Comparison of ENCODE assay signal across 7 cellular contexts in the genomic region with DNA sequence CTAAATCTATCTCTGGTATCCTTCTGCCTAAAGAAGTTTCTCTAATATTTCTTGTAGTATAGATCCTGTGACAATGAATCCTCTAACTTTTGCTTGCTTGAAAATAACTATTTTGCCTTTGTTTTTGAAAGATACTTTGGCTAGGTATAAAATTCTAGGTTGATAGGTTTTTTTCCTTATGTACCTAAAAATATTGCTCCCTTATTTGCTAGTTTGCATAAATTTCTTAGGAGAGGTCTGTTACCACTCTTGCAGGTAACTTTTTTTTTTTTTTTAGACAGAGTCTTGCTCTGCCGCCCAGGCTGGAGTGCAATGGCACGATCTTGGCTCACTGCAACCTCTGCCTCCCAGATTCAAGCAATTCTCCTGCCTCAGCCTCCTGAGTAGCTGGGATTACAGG. TPM values are rescaled to one million over a fixed set of nuclear protein-coding genes. Genes with fewer than 3 reads are reported as not detected.
DNase-seq lines count a peak whose midpoint lies in the region; ATAC-seq, FAIRE-seq and TF ChIP-seq lines count a peak whose summit lies in the region.
"Not testable (repeated sequence)": the region's sequence is repeated elsewhere in the genome, so short reads cannot be mapped to it uniquely, and the experiment has no call there.
"Had no signal": no experiment of that assay in that cellular context is flagged by ENCODE, and none has a peak within 500 bp of the region (broad histone marks: within the 10 kb centered on the region; RNA-seq: fewer than 3 reads in every experiment).

No MANE protein-coding gene starts in this region.

- not testable (repeated sequence) for H3K4me1 ChIP-seq in BLaER1; K562 (replicated peaks in 1 of 2; ENCODE audit: control insufficient read depth in 2 of 2, insufficient read depth in 2 of 2, low read length in 2 of 2)
- H3K4me1 ChIP-seq in HEK293 (ENCODE audit: control insufficient read depth, insufficient read depth, low read length), result peaks cover 19% of the 10 kb centered on the region

- CTCF ChIA-PET in HEK293 (lab: Yijun Ruan, JAX), result interaction anchor here (0.6 to 1.3 kb wide), 5 partner anchors 11 to 1338 kb away, joined by 3 to 4 read pairs (median 3); no protein-coding TSS in a partner anchor
- CTCF ChIA-PET in K562 (lab: Yijun Ruan, JAX; ENCODE audit: low intra/inter-chr PET ratio), result not testable (repeated sequence)

- DNase-seq in K562 (ENCODE audit: extremely low read depth in 1 of 4, low spot score in 3 of 4); glutamatergic neuron; progenitor cell of endocrine pancreas (ENCODE audit: low spot score, unreplicated experiment): not testable (repeated sequence)

- not testable (repeated sequence) for H3K27me3 Mint-ChIP-seq in glutamatergic neuron (ENCODE audit: unreplicated experiment)
- peaks cover 13% of the 10 kb centered on the region for H3K27me3 Mint-ChIP-seq in progenitor cell of endocrine pancreas

- FAIRE-seq in K562 (lab: Jason Lieb, UNC), result not testable (repeated sequence)

- peaks cover 58% of the 10 kb centered on the region for H4K20me1 ChIP-seq in BLaER1
- H4K20me1 ChIP-seq in K562 (replicated peaks; ENCODE audit: control insufficient read depth, insufficient read depth, low read length), result not testable (repeated sequence)

- H3K27ac ChIP-seq in BLaER1; HEK293 (ENCODE audit: extremely low read depth, low read depth, low read length); K562 (ENCODE audit: extremely low read depth, low read depth, low read length): not testable (repeated sequence)

- not testable (repeated sequence) for H3K9me1 ChIP-seq in K562 (ENCODE audit: control insufficient read depth, insufficient read depth, low read length)

- peaks cover 81% of the 10 kb centered on the region for H3K9me3 ChIP-seq in BLaER1
- H3K9me3 ChIP-seq in HEK293 (ENCODE audit: control insufficient read depth, insufficient read depth, low read depth, low read length), result peaks cover 13% of the 10 kb centered on the region
- peaks cover 10% of the 10 kb centered on the region; the same call in 1 of the 2 replicates for H3K9me3 ChIP-seq in K562 (replicated peaks; ENCODE audit: control insufficient read depth, insufficient read depth, low read depth, low read length)

- not testable (repeated sequence) for H3K27me3 ChIP-seq in BLaER1; K562 (ENCODE audit: control insufficient read depth in 2 of 2, insufficient read depth in 2 of 2, low read length in 2 of 2)

- not testable (repeated sequence) for TF ChIP-seq POLR2A in K562 (conservative IDR thresholded peaks at IDR 0.05)

- not testable (repeated sequence) for BruUV-seq in K562 (replicated peaks; lab: Mats Ljungman, UMichigan)

- not testable (repeated sequence) for H3K4me1 Mint-ChIP-seq in glutamatergic neuron (ENCODE audit: low read depth, unreplicated experiment)
- H3K4me1 Mint-ChIP-seq in progenitor cell of endocrine pancreas (ENCODE audit: low read depth), result peaks cover 23% of the 10 kb centered on the region

- H3K4me2 ChIP-seq in BLaER1; K562 (ENCODE audit: insufficient read depth, low read length): not testable (repeated sequence)

- H3K36me3 ChIP-seq in BLaER1, result peaks cover 95% of the 10 kb centered on the region
- H3K36me3 ChIP-seq in HEK293 (ENCODE audit: control insufficient read depth in 2 of 2, insufficient read depth in 1 of 2, low read length in 2 of 2), result peaks cover 79 to 85% of the 10 kb centered on the region in 2 experiments
- H3K36me3 ChIP-seq in K562 (ENCODE audit: control insufficient read depth, insufficient read depth, low read length), result peaks cover 86% of the 10 kb centered on the region

- peak overlapping the region; percentile 34 for H3K4me3 Mint-ChIP-seq in glutamatergic neuron (ENCODE audit: unreplicated experiment)
- H3K4me3 Mint-ChIP-seq in progenitor cell of endocrine pancreas (ENCODE audit: low read depth), result not testable (repeated sequence)

- H3K79me2 ChIP-seq in K562 (ENCODE audit: control insufficient read depth, insufficient read depth, low read length), result peaks cover 73% of the 10 kb centered on the region

- not testable (repeated sequence) for TF ChIP-seq RAD21 in K562 (CRISPR knock-in tag; conservative IDR thresholded peaks at IDR 0.05 in 1 of 2, IDR thresholded peaks at IDR 0.05 in 1 of 2)

- not testable (repeated sequence) for H3K27ac Mint-ChIP-seq in glutamatergic neuron (ENCODE audit: unreplicated experiment)
- peak overlapping the region; percentile 79 for H3K27ac Mint-ChIP-seq in progenitor cell of endocrine pancreas

- ATAC-seq in K562, result not testable (repeated sequence)

- in situ Hi-C loops in K562 (cut with MboI), result not testable (repeated sequence)

- no CpG with 5 or more reads among the region's 2 CpGs for WGBS in K562 (ENCODE audit: insufficient coverage, low coverage, missing lambda C conversion rate)

- not testable (repeated sequence) for H3K36me3 Mint-ChIP-seq in glutamatergic neuron (ENCODE audit: unreplicated experiment)
- peaks cover 46% of the 10 kb centered on the region for H3K36me3 Mint-ChIP-seq in progenitor cell of endocrine pancreas (ENCODE audit: insufficient read depth)

- TF ChIP-seq CTCF in HEK293 (tag by site-specific recombination; IDR thresholded peaks at IDR 0.05); K562 (IDR thresholded peaks at IDR 0.05 in 2 of 3, conservative IDR thresholded peaks at IDR 0.05 in 1 of 3; ENCODE audit: insufficient read depth in 2 of 3, low read depth in 1 of 3, low read length in 3 of 3); glutamatergic neuron (IDR thresholded peaks at IDR 0.05; ENCODE audit: partially characterized antibody, unreplicated experiment); progenitor cell of endocrine pancreas (IDR thresholded peaks at IDR 0.05; ENCODE audit: unreplicated experiment): not testable (repeated sequence)

- not testable (repeated sequence) for H3K9me3 Mint-ChIP-seq in glutamatergic neuron (ENCODE audit: unreplicated experiment)
- H3K9me3 Mint-ChIP-seq in progenitor cell of endocrine pancreas (ENCODE audit: low read depth), result peaks cover 13% of the 10 kb centered on the region

- POLR2A ChIA-PET in HEK293 (lab: Yijun Ruan, JAX); K562 (lab: Yijun Ruan, JAX): not testable (repeated sequence)

- H3K4me3 ChIP-seq in BLaER1, result 0 out of 2 replicates have a peak overlapping the region, but pooled peaks have one; percentile 25
- H3K4me3 ChIP-seq in HEK293 (ENCODE audit: low read depth, low read length); K562: not testable (repeated sequence)

- intact Hi-C loops in K562 (cut with micrococcal nuclease), result not testable (repeated sequence)

- not testable (repeated sequence) for TF ChIP-seq EP300 in K562 (IDR thresholded peaks at IDR 0.05; ENCODE audit: low read length)

- not testable (repeated sequence) for H2AFZ ChIP-seq in K562 (ENCODE audit: low read depth, low read length)

- H3K9ac ChIP-seq in BLaER1; K562 (ENCODE audit: insufficient read depth in 1 of 2, low read depth in 2 of 2, low read length in 2 of 2): not testable (repeated sequence)

RNA-seq across cellular contexts. Expression of gene NUDT19, which starts 12.4 kb away (rescaled TPM):
- total RNA-seq in K562 (2011; cell fraction: chromatin; rRNA removed; ENCODE audit: low replicate concordance), result 12.2 and 13.0 TPM in 2 replicates
- total RNA-seq in K562 (2011; cell fraction: nucleolus; rRNA removed), result 12.4 and 16.3 TPM in 2 replicates
- 14.6 and 19.5 TPM in 2 replicates for total RNA-seq in K562 (2011; cell fraction: nucleoplasm; rRNA removed)
- total RNA-seq in K562 (2014; rRNA removed), result 14.9 and 23.0 TPM in 2 replicates
- total RNA-seq in K562 (2014; rRNA removed; fragmentation: Illumina TruSeq; extraction: Trizol), result 13.5 and 13.8 TPM in 2 replicates
- 13.8 and 14.4 TPM in 2 replicates for total RNA-seq in K562 (2015; rRNA removed; fragmentation: Illumina TruSeq; extraction: Trizol)
- total RNA-seq in K562 (2021), result 24.1 and 24.8 TPM in 2 replicates
- 9.6 and 10.4 TPM in 2 replicates for polyA plus RNA-seq in K562 (2011; rRNA removed)
- polyA plus RNA-seq in K562 (2011; cell fraction: cytosol; rRNA removed), result 8.6 and 10.8 TPM in 2 replicates
- 4.9 and 6.9 TPM in 2 replicates for polyA plus RNA-seq in K562 (2011; cell fraction: nucleus; rRNA removed)
- 11.7 and 12.1 TPM in 2 replicates for polyA plus RNA-seq in K562 (2012)
- 11.6 and 12.3 TPM in 2 replicates for polyA plus RNA-seq in K562 (2014; fragmentation: Illumina TruSeq; extraction: Trizol)
- polyA plus RNA-seq in K562 (2014; fragmentation: Nextera tagmentation; extraction: Ambion mirVana), result 10 to 100 TPM; 28.2 to 38.6 TPM
- polyA plus RNA-seq in K562 (2014; rRNA removed), result 9.7 TPM in 2 replicates
- 7.7 and 10.1 TPM in 2 replicates for polyA minus RNA-seq in K562 (2011; rRNA and poly(A)+ RNA removed)
- polyA minus RNA-seq in K562 (2011; cell fraction: cytosol; rRNA and poly(A)+ RNA removed), result 15.2 and 15.6 TPM in 2 replicates
- polyA minus RNA-seq in K562 (2011; cell fraction: nucleus; rRNA and poly(A)+ RNA removed), result 9.9 and 11.7 TPM in 2 replicates
- total RNA-seq in glutamatergic neuron (ENCODE audit: unreplicated experiment), result 3.2 TPM
- total RNA-seq in progenitor cell of endocrine pancreas, result 11.8 and 13.2 TPM in 2 replicates

RNA-seq across cellular contexts. Expression of gene TDRD12, which starts 15.6 kb away (rescaled TPM):
- total RNA-seq in K562 (2011; cell fraction: chromatin; rRNA removed; ENCODE audit: low replicate concordance), result not detected in 2 replicates
- not detected in 2 replicates for total RNA-seq in K562 (2011; cell fraction: nucleolus; rRNA removed)
- total RNA-seq in K562 (2011; cell fraction: nucleoplasm; rRNA removed), result not detected in 2 replicates
- total RNA-seq in K562 (2014; rRNA removed) (not detected in 2 replicates), K562 (2014; rRNA removed; fragmentation: Illumina TruSeq; extraction: Trizol) (not detected in 2 replicates), K562 (2015; rRNA removed; fragmentation: Illumina TruSeq; extraction: Trizol) (not detected in 2 replicates), K562 (2021) (not detected in 2 replicates), glutamatergic neuron (ENCODE audit: unreplicated experiment) (not detected), progenitor cell of endocrine pancreas (0.29 and 0.33 TPM in 2 replicates)
- polyA plus RNA-seq in K562 (2011; rRNA removed) (0.03 and 0.07 TPM in 2 replicates), K562 (2014; fragmentation: Illumina TruSeq; extraction: Trizol) (not detected in 2 replicates), K562 (2014; fragmentation: Nextera tagmentation; extraction: Ambion mirVana) (not detected), K562 (2014; rRNA removed) (not detected in 2 replicates)
- not detected in 2 replicates for polyA plus RNA-seq in K562 (2011; cell fraction: cytosol; rRNA removed)
- polyA plus RNA-seq in K562 (2011; cell fraction: nucleus; rRNA removed), result not detected in 2 replicates
- 0.05 TPM in 1 of 2 replicates, not detected in the other for polyA plus RNA-seq in K562 (2012)
- not detected in 2 replicates for polyA minus RNA-seq in K562 (2011; rRNA and poly(A)+ RNA removed)
- polyA minus RNA-seq in K562 (2011; cell fraction: cytosol; rRNA and poly(A)+ RNA removed), result not detected in 2 replicates
- not detected in 2 replicates for polyA minus RNA-seq in K562 (2011; cell fraction: nucleus; rRNA and poly(A)+ RNA removed)
- polyA plus RNA-seq: BJ, CD14-positive monocyte had no signal

RNA-seq across cellular contexts. Expression of gene RGS9BP, which starts 28.4 kb away (rescaled TPM):
- total RNA-seq in K562 (2011; cell fraction: chromatin; rRNA removed; ENCODE audit: low replicate concordance), result 0.14 and 0.72 TPM in 2 replicates
- total RNA-seq in K562 (2011; cell fraction: nucleolus; rRNA removed), result 0.83 and 1.7 TPM in 2 replicates
- 0.61 and 0.66 TPM in 2 replicates for total RNA-seq in K562 (2011; cell fraction: nucleoplasm; rRNA removed)
- total RNA-seq in K562 (2014; rRNA removed), result 1.3 and 1.5 TPM in 2 replicates
- 0.41 and 0.58 TPM in 2 replicates for total RNA-seq in K562 (2014; rRNA removed; fragmentation: Illumina TruSeq; extraction: Trizol)
- total RNA-seq in K562 (2015; rRNA removed; fragmentation: Illumina TruSeq; extraction: Trizol), result 0.83 and 1.1 TPM in 2 replicates
- total RNA-seq in K562 (2021), result 1.2 TPM in 2 replicates
- polyA plus RNA-seq in K562 (2011; rRNA removed), result 0.24 and 0.31 TPM in 2 replicates
- polyA plus RNA-seq in K562 (2011; cell fraction: cytosol; rRNA removed), result 0.21 and 0.58 TPM in 2 replicates
- 0.37 and 0.40 TPM in 2 replicates for polyA plus RNA-seq in K562 (2011; cell fraction: nucleus; rRNA removed)
- 0.57 and 0.64 TPM in 2 replicates for polyA plus RNA-seq in K562 (2012)
- polyA plus RNA-seq in K562 (2014; fragmentation: Illumina TruSeq; extraction: Trizol), result 0.28 and 0.47 TPM in 2 replicates
- under 1 TPM; 0.03 to 0.04 TPM for polyA plus RNA-seq in K562 (2014; fragmentation: Nextera tagmentation; extraction: Ambion mirVana)
- 0.49 and 1.2 TPM in 2 replicates for polyA plus RNA-seq in K562 (2014; rRNA removed)
- 0.33 and 0.42 TPM in 2 replicates for polyA minus RNA-seq in K562 (2011; rRNA and poly(A)+ RNA removed)
- polyA minus RNA-seq in K562 (2011; cell fraction: cytosol; rRNA and poly(A)+ RNA removed), result 0.67 TPM in 1 of 2 replicates, not detected in the other
- polyA minus RNA-seq in K562 (2011; cell fraction: nucleus; rRNA and poly(A)+ RNA removed), result 0.67 and 1.00 TPM in 2 replicates
- total RNA-seq in glutamatergic neuron (ENCODE audit: unreplicated experiment), result not detected
- 0.09 and 0.10 TPM in 2 replicates for total RNA-seq in progenitor cell of endocrine pancreas
- polyA plus RNA-seq: CD14-positive monocyte had no signal

RNA-seq across cellular contexts. Expression of gene ANKRD27, which starts 29.0 kb away (rescaled TPM):
- total RNA-seq in K562 (2011; cell fraction: chromatin; rRNA removed; ENCODE audit: low replicate concordance), result 164 and 173 TPM in 2 replicates
- total RNA-seq in K562 (2011; cell fraction: nucleolus; rRNA removed), result 94.1 and 96.4 TPM in 2 replicates
- 75.4 and 97.2 TPM in 2 replicates for total RNA-seq in K562 (2011; cell fraction: nucleoplasm; rRNA removed)
- 42.2 and 48.9 TPM in 2 replicates for total RNA-seq in K562 (2014; rRNA removed)
- 52.4 and 56.9 TPM in 2 replicates for total RNA-seq in K562 (2014; rRNA removed; fragmentation: Illumina TruSeq; extraction: Trizol)
- total RNA-seq in K562 (2015; rRNA removed; fragmentation: Illumina TruSeq; extraction: Trizol), result 64.0 and 66.2 TPM in 2 replicates
- total RNA-seq in K562 (2021), result 71.3 and 74.0 TPM in 2 replicates
- 61.4 and 67.2 TPM in 2 replicates for polyA plus RNA-seq in K562 (2011; rRNA removed)
- polyA plus RNA-seq in K562 (2011; cell fraction: cytosol; rRNA removed), result 35.5 and 45.2 TPM in 2 replicates
- 59.3 and 73.4 TPM in 2 replicates for polyA plus RNA-seq in K562 (2011; cell fraction: nucleus; rRNA removed)
- 52.4 and 57.0 TPM in 2 replicates for polyA plus RNA-seq in K562 (2012)
- 54.3 and 60.2 TPM in 2 replicates for polyA plus RNA-seq in K562 (2014; fragmentation: Illumina TruSeq; extraction: Trizol)
- 1 to 10 TPM; 5.3 to 7.2 TPM for polyA plus RNA-seq in K562 (2014; fragmentation: Nextera tagmentation; extraction: Ambion mirVana)
- 46.7 and 54.2 TPM in 2 replicates for polyA plus RNA-seq in K562 (2014; rRNA removed)
- 97.7 and 99.1 TPM in 2 replicates for polyA minus RNA-seq in K562 (2011; rRNA and poly(A)+ RNA removed)
- 33.7 and 42.9 TPM in 2 replicates for polyA minus RNA-seq in K562 (2011; cell fraction: cytosol; rRNA and poly(A)+ RNA removed)
- 35.9 and 75.0 TPM in 2 replicates for polyA minus RNA-seq in K562 (2011; cell fraction: nucleus; rRNA and poly(A)+ RNA removed)
- total RNA-seq in glutamatergic neuron (ENCODE audit: unreplicated experiment), result 15.3 TPM
- total RNA-seq in progenitor cell of endocrine pancreas, result 29.1 and 36.4 TPM in 2 replicates
